ENCODE assay signal across 8 cellular contexts in the genomic region with DNA sequence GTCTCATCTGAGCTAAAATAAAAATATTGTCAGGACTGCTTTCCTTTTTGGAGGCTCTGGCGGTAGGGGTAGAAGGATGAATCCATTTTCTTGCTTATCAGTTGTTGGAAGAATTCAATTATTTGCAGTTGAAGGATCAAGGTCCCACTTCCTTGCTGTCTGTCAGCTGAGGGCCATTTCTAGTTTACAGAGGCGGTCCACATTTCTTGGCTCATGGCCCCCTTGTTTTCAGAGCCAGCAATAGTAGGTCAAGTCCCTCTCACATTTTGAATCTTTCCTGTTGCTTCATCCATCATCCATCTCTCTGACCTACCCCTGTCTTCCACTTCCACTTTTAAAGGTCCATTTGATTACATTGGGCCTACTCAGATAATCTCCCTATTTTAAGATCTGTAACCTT.
"Had no signal": no experiment of that assay in that cellular context is flagged by ENCODE, and none has a peak within 500 bp of the region (broad histone marks: within the 10 kb centered on the region; RNA-seq: fewer than 3 reads in every experiment).

No MANE protein-coding gene starts in this region.

- DNase-seq: GDM1, GF-D8 had no signal

- H3K4me3 ChIP-seq: GM12878 had no signal

- FAIRE-seq: G401.6, GM12878, GM12891, GM12892, GM18507, GM19239 had no signal
